8 cellular contexts compared by ENCODE assay signal in genomic region chr1:182615468-182616129, GRCh38. TPM values are rescaled to one million over a fixed set of nuclear protein-coding genes. Genes with fewer than 3 reads are reported as not detected.
A peak's percentile ranks its signal among the peaks of the same experiment; 100 is the strongest.
DNase-seq lines count a peak whose midpoint lies in the region; ATAC-seq, FAIRE-seq and TF ChIP-seq lines count a peak whose summit lies in the region.

No MANE protein-coding gene starts in this region.

- no peak for FAIRE-seq in small intestine (lab: Jason Lieb, UNC)

- no peaks in the 10 kb centered on the region for H3K79me2 ChIP-seq in DND-41 (ENCODE audit: insufficient read depth, low read length)
- H3K79me2 ChIP-seq in MM.1S (ENCODE audit: low read length) = no peaks in the 10 kb centered on the region

- H3K36me3 ChIP-seq in DND-41 (ENCODE audit: insufficient read depth, low read length) (no peaks in the 10 kb centered on the region), MM.1S (replicated peaks; ENCODE audit: insufficient read depth, low read length) (no peaks in the 10 kb centered on the region), endodermal cell (ENCODE audit: control insufficient read depth, insufficient read depth, low read length) (no peaks in the 10 kb centered on the region), mucosa of stomach (ENCODE audit: control insufficient read depth, insufficient read depth, low read length) (no peaks in the 10 kb centered on the region), tibial artery (no peaks in the 10 kb centered on the region), small intestine (ENCODE audit: control insufficient read depth in 2 of 2, insufficient read depth in 2 of 2, low read length in 2 of 2) (no peaks in the 10 kb centered on the region)

- no peaks in the 10 kb centered on the region for H3K27me3 ChIP-seq in DND-41 (ENCODE audit: insufficient read depth, low read length, poor library complexity)
- peaks cover 19% of the 10 kb centered on the region for H3K27me3 ChIP-seq in MM.1S (replicated peaks; ENCODE audit: insufficient read depth, low read length)
- no peaks in the 10 kb centered on the region for H3K27me3 ChIP-seq in endodermal cell (ENCODE audit: control insufficient read depth, insufficient read depth, low read length, poor library complexity, severe bottlenecking)
- H3K27me3 ChIP-seq in mucosa of stomach (ENCODE audit: control insufficient read depth, insufficient read depth, low read length) = peaks cover 15% of the 10 kb centered on the region
- H3K27me3 ChIP-seq in tibial artery = peaks cover 0 to 10% of the 10 kb centered on the region in 2 donors
- H3K27me3 ChIP-seq in small intestine (ENCODE audit: control insufficient read depth in 2 of 2, insufficient read depth in 2 of 2, low read length in 2 of 2) = peaks cover 0 to 2% of the 10 kb centered on the region in 2 donors

- TF ChIP-seq CTCF in DND-41 (IDR thresholded peaks at IDR 0.05; ENCODE audit: borderline replicate concordance, extremely low read depth, low read length, poor library complexity, severe bottlenecking) (no peak), MM.1S (IDR thresholded peaks at IDR 0.05; ENCODE audit: low read length) (no peak), WI38 (IDR thresholded peaks at IDR 0.05; ENCODE audit: low read depth, low read length) (no peak), endodermal cell (conservative IDR thresholded peaks at IDR 0.05) (no peak), tibial artery (IDR thresholded peaks at IDR 0.05) (no peak)

- DNase-seq in DND-41 (peak; percentile 88), MM.1S (no peak), endodermal cell (peak; percentile 78), tibial artery (peak; percentile 76 to 90), small intestine (no peak)

- H3K9ac ChIP-seq in DND-41 (ENCODE audit: low read depth, low read length) (peak overlapping the region; percentile 69), MM.1S (ENCODE audit: low read length) (peak overlapping the region; percentile 55), endodermal cell (ENCODE audit: extremely low read depth, low read length, poor library complexity, severe bottlenecking) (peak overlapping the region; percentile 21), mucosa of stomach (ENCODE audit: low read length) (peak overlapping the region; percentile 68)

- H4K20me1 ChIP-seq in DND-41 (ENCODE audit: insufficient read depth, low read length) = no peaks in the 10 kb centered on the region; the same call in 1 of the 2 replicates
- no peaks in the 10 kb centered on the region for H4K20me1 ChIP-seq in MM.1S (ENCODE audit: insufficient read depth, low read length)

- peaks cover 72% of the 10 kb centered on the region for H3K4me1 ChIP-seq in DND-41 (ENCODE audit: insufficient read depth, low read length)
- peaks cover 20% of the 10 kb centered on the region for H3K4me1 ChIP-seq in MM.1S (ENCODE audit: low read length)
- peaks cover 19% of the 10 kb centered on the region for H3K4me1 ChIP-seq in endodermal cell (ENCODE audit: control insufficient read depth, insufficient read depth, low read length)
- peaks cover 29% of the 10 kb centered on the region for H3K4me1 ChIP-seq in mucosa of stomach (ENCODE audit: control insufficient read depth, insufficient read depth, low read length)
- H3K4me1 ChIP-seq in tibial artery = peaks cover 7 to 42% (median 36%) of the 10 kb centered on the region in 4 donors
- H3K4me1 ChIP-seq in small intestine (ENCODE audit: control insufficient read depth in 2 of 2, insufficient read depth in 1 of 2, low read depth in 1 of 2, low read length in 1 of 2) = peaks cover 2 to 11% of the 10 kb centered on the region in 2 donors

- H3K27ac Mint-ChIP-seq in endodermal cell = peak overlapping the region; percentile 95

- H3K4me1 Mint-ChIP-seq in endodermal cell = peaks cover 70% of the 10 kb centered on the region

- H3K9me3 ChIP-seq in DND-41 (ENCODE audit: insufficient read depth, low read length, severe bottlenecking) (no peaks in the 10 kb centered on the region), MM.1S (replicated peaks; ENCODE audit: insufficient read depth, low read length) (no peaks in the 10 kb centered on the region), endodermal cell (ENCODE audit: control insufficient read depth, low read length) (no peaks in the 10 kb centered on the region), mucosa of stomach (ENCODE audit: control insufficient read depth, low read length) (no peaks in the 10 kb centered on the region), tibial artery (no peaks in the 10 kb centered on the region), small intestine (ENCODE audit: control insufficient read depth, low read depth) (no peaks in the 10 kb centered on the region)

- WGBS in endodermal cell (ENCODE audit: insufficient coverage in 1 of 2, insufficient read length in 1 of 2), 2 experiments = 7 to 12% methylated on average over 8 to 11 of the region's 11 CpGs
- 22 to 35% (median 25%) methylated on average over 11 of the region's 11 CpGs for whole genome bisulfite sequencing in small intestine, 3 donors

- H3K27me3 Mint-ChIP-seq in endodermal cell (ENCODE audit: insufficient read depth) = no peaks in the 10 kb centered on the region

- H3F3A ChIP-seq in MM.1S (ENCODE audit: insufficient read depth, low read length) = peaks cover 22% of the 10 kb centered on the region

- peak overlapping the region; percentile 61 for H3K4me3 Mint-ChIP-seq in endodermal cell

- ATAC-seq in DND-41 (ENCODE audit: insufficient read depth, low read depth) = peak; percentile 72
- ATAC-seq in GM21529 (IDR thresholded peaks at IDR 0.05; ENCODE audit: unreplicated experiment) = peak; percentile 17

- H2AFZ ChIP-seq in DND-41 (ENCODE audit: low read depth, low read length) = peak overlapping the region; percentile 69; the same call in 1 of the 2 replicates
- H2AFZ ChIP-seq in MM.1S (ENCODE audit: low read length) = peak overlapping the region; percentile 79

- H3K27ac ChIP-seq in DND-41 (ENCODE audit: low read length) (peak overlapping the region; percentile 79), MM.1S (ENCODE audit: low read length) (peak overlapping the region; percentile 53; the same call in 1 of the 2 replicates), endodermal cell (ENCODE audit: low read depth, low read length) (peak overlapping the region; percentile 92), tibial artery (peak overlapping the region; percentile 93 to 95), small intestine (ENCODE audit: low read depth in 1 of 2, low read length in 1 of 2) (peak overlapping the region in 1 of 2 donors; percentile 92)

- H3K4me2 ChIP-seq in DND-41 (ENCODE audit: insufficient read depth, low read length) (peak overlapping the region; percentile 77), MM.1S (ENCODE audit: low read depth, low read length) (peak overlapping the region; percentile 93)

- H3K4me3 ChIP-seq in DND-41 (ENCODE audit: low read depth in 1 of 2, low read length in 2 of 2) = peak overlapping the region; percentile 10 to 53; a peak in 3 of 4 replicates
- H3K4me3 ChIP-seq in MM.1S (ENCODE audit: low read length) = peak overlapping the region; percentile 52
- peak overlapping the region; percentile 56 for H3K4me3 ChIP-seq in WI38 (ENCODE audit: low read depth, low read length)
- H3K4me3 ChIP-seq in endodermal cell (ENCODE audit: low read length) = peak overlapping the region; percentile 69
- H3K4me3 ChIP-seq in mucosa of stomach (ENCODE audit: low read length) = peak overlapping the region; percentile 40
- peak overlapping the region; percentile 52 to 60 for H3K4me3 ChIP-seq in tibial artery
- peak overlapping the region in 1 of 2 donors; percentile 55 for H3K4me3 ChIP-seq in small intestine (ENCODE audit: low read depth in 1 of 2, low read length in 2 of 2)

- H3K9me2 ChIP-seq in MM.1S (replicated peaks; ENCODE audit: insufficient read depth, low read length) = no peaks in the 10 kb centered on the region

- no peaks in the 10 kb centered on the region for H3K36me3 Mint-ChIP-seq in endodermal cell (ENCODE audit: low read depth)

- intact Hi-C loops in tibial artery (cut with DNase I; ENCODE audit: low total_unique reads) = loop anchor here (10.0 kb wide), 1 partner anchor 1019 kb away; the partner anchor contains the start of gene ARPC5

- no peaks in the 10 kb centered on the region for H3K9me3 Mint-ChIP-seq in endodermal cell

RNA-seq across cellular contexts. Expression of gene RGS16, which starts 11.4 kb away (rescaled TPM):
- 10 to 100 TPM; 14.8 to 19.4 TPM for total RNA-seq in endodermal cell
- polyA plus RNA-seq in endodermal cell (2013, experiment 1 of 2) = 42.3 TPM
- polyA plus RNA-seq in endodermal cell (2013, experiment 2 of 2) = 38.7 TPM
- polyA plus RNA-seq in small intestine = 1 to 10 TPM in 1 of 3 donors, under 1 TPM in 2; 0.27 to 2.8 (median 0.45) TPM

RNA-seq across cellular contexts. Expression of gene RNASEL, which starts 26.5 kb away (rescaled TPM):
- 1 to 10 TPM; 2.6 to 3.1 TPM for total RNA-seq in endodermal cell
- polyA plus RNA-seq in endodermal cell (2013, experiment 1 of 2) = 2.2 TPM
- 2.4 TPM for polyA plus RNA-seq in endodermal cell (2013, experiment 2 of 2)
- 1 to 10 TPM; 4.9 to 9.4 (median 5.0) TPM for polyA plus RNA-seq in small intestine

Comparison
In these comparisons a context has a peak if more than half of its experiments do, and no peak if none do; other contexts are left out.
1. DNase-seq: peak in DND-41 (single experiment), endodermal cell (single experiment) and tibial artery (2 of 2); none in MM.1S (single experiment) and small intestine (single experiment).
2. Peak in every context shown above with its lines, with median percentiles within 50 percentile points of each other: H3K9ac ChIP-seq.